Comparison of ENCODE assay signal across 23 cellular contexts in genomic region chrX:63436865-63437264, GRCh38.
"Had no signal": no experiment of that assay in that cellular context is flagged by ENCODE, and none has a peak within 500 bp of the region (broad histone marks: within the 10 kb centered on the region; RNA-seq: fewer than 3 reads in every experiment).

No MANE protein-coding gene starts in this region.

- H3K4me3 ChIP-seq: SJCRH30 had no signal

- H3K27me3 ChIP-seq: SJCRH30 had no signal

- H3K36me3 ChIP-seq: SJCRH30 had no signal

- ATAC-seq: Panc1, PC-3, Right ventricle myocardium inferior, SK-N-SH treated with all-trans-retinoic acid at 6 μM for 48 hours had no signal

- H3K4me1 ChIP-seq: SJCRH30 had no signal

- DNase-seq: KBM-7, MV-4-11, NCI-H1048, NCI-H1105, NCI-H1417, NCI-H1436 treated with DMSO at 0.1 percent for 48 hours, NCI-H1694, NCI-H187 treated with DMSO at 0.1 percent for 48 hours, NCI-H2029 treated with DMSO at 0.1 percent for 48 hours, NCI-H2227 treated with DMSO at 0.1 percent for 48 hours, NCI-H446, NCI-H510A, NCI-H524 treated with DMSO at 0.1 percent for 48 hours, NCI-H69, NCI-H774, PC-3, SHP77 treated with DMSO at 0.1 percent for 48 hours, SJCRH30, T-helper 1 cell had no signal

- H3K27ac ChIP-seq: HL-60, SJCRH30 had no signal

- H3K9me3 ChIP-seq: SJCRH30 had no signal
